ENCODE assay signal across 25 cellular contexts in genomic region chr1:193846881-193847280, GRCh38.
"Had no signal": no experiment of that assay in that cellular context is flagged by ENCODE, and none has a peak within 500 bp of the region (broad histone marks: within the 10 kb centered on the region; RNA-seq: fewer than 3 reads in every experiment).

No MANE protein-coding gene starts in this region.

- H3K36me3 ChIP-seq: lower lobe of right lung, sigmoid colon, transverse colon, uterus, WERI-Rb-1 had no signal

- H3K27me3 ChIP-seq: foreskin keratinocyte, sigmoid colon, transverse colon, uterus had no signal

- DNase-seq: activated CD4-positive, alpha-beta T cell treated with anti-CD3 and anti-CD28 coated beads, Interleukin-2, amount 10 ng/mL, durations not matched to agents 7 days and 5 days; activated CD4-positive, CD25-positive, alpha-beta regulatory T cell treated with anti-CD3 and anti-CD28 coated beads, Interleukin-2, amount 50 U/mL, for 72 hours; activated CD8-positive, alpha-beta T cell treated with anti-CD3 and anti-CD28 coated beads, Interleukin-2, amount 10 ng/mL, durations not matched to agents 7 days and 5 days; activated gamma-delta T cell; aorta; cerebellar nuclear complex; cortex of kidney; erythroblast; lower lobe of right lung; naive B cell; occipital lobe; posterior cingulate gyrus; sigmoid colon; stimulated activated CD4-positive, alpha-beta T cell treated with anti-CD3 and anti-CD28 coated beads, Interleukin-15, amount 100 ng/mL, for 24 hours; stimulated activated CD8-positive, alpha-beta memory T cell treated with anti-CD3 and anti-CD28 coated beads, Interleukin-4, amount 100 ng/mL, for 48 hours; stimulated activated naive B cell treated with anti-CD40 and anti-IgM and Interleukin-4, amounts not matched to agents 10 μg/mL and 1 μg/mL and 100 μg/mL, for 72 hours; transverse colon; uterus; WERI-Rb-1 had no signal

- H3K4me2 ChIP-seq: smooth muscle cell had no signal

- H3K27ac ChIP-seq: foreskin keratinocyte, lower lobe of right lung, sigmoid colon, transverse colon, uterus, WERI-Rb-1 had no signal

- H3K4me3 ChIP-seq: lower lobe of right lung, sigmoid colon, smooth muscle cell, transverse colon, uterus had no signal

- H3K4me1 Mint-ChIP-seq: activated CD4-positive, alpha-beta T cell treated with anti-CD3 and anti-CD28 coated beads, Interleukin-2, amount 10 ng/mL, durations not matched to agents 7 days and 5 days; activated naive CD4-positive, alpha-beta T cell treated with anti-CD3 and anti-CD28 coated beads, Interleukin-2, amount 50 U/mL, for 24 hours; naive B cell; stimulated activated naive B cell treated with anti-CD40 and anti-IgM and Interleukin-4, amounts not matched to agents 10 μg/mL and 1 μg/mL and 100 μg/mL, for 72 hours had no signal

- H3K4me3 Mint-ChIP-seq: activated CD4-positive, alpha-beta T cell treated with anti-CD3 and anti-CD28 coated beads, Interleukin-2, amount 10 ng/mL, durations not matched to agents 7 days and 5 days; activated CD8-positive, alpha-beta T cell treated with anti-CD3 and anti-CD28 coated beads, Interleukin-2, amount 10 ng/mL, durations not matched to agents 7 days and 5 days; activated naive CD4-positive, alpha-beta T cell treated with anti-CD3 and anti-CD28 coated beads, Interleukin-2, amount 50 U/mL, for 24 hours; activated T-helper 1 cell treated with anti-CD3 and anti-CD28 coated beads, Interleukin-12 subunit alpha, Interleukin-12 subunit beta, Interleukin-2, Interleukin-4 antibody, amounts not matched to agents 30 ng/mL and 10 ng/mL and 1 ng/mL, durations not matched to agents 14 hours and 24 hours and 36 hours; naive B cell; neural crest cell; stimulated activated naive B cell treated with anti-CD40 and anti-IgM and Interleukin-4, amounts not matched to agents 10 μg/mL and 1 μg/mL and 100 μg/mL, for 72 hours; T-helper 2 cell treated with Interferon-gamma antibody and Interleukin-4, amounts not matched to agents 5 μg/mL and 100 μg/mL, for 36 hours had no signal

- H3K27me3 Mint-ChIP-seq: activated CD4-positive, alpha-beta T cell treated with anti-CD3 and anti-CD28 coated beads, Interleukin-2, amount 10 ng/mL, durations not matched to agents 7 days and 5 days; activated naive CD4-positive, alpha-beta T cell treated with anti-CD3 and anti-CD28 coated beads, Interleukin-2, amount 50 U/mL, for 24 hours; stimulated activated naive B cell treated with anti-CD40 and anti-IgM and Interleukin-4, amounts not matched to agents 10 μg/mL and 1 μg/mL and 100 μg/mL, for 72 hours had no signal

- H3K36me3 Mint-ChIP-seq: activated naive CD4-positive, alpha-beta T cell treated with anti-CD3 and anti-CD28 coated beads, Interleukin-2, amount 50 U/mL, for 24 hours; naive B cell; stimulated activated naive B cell treated with anti-CD40 and anti-IgM and Interleukin-4, amounts not matched to agents 10 μg/mL and 1 μg/mL and 100 μg/mL, for 72 hours had no signal

- H3K9me3 ChIP-seq: lower lobe of right lung, sigmoid colon, transverse colon, uterus had no signal

- H3K27ac Mint-ChIP-seq: activated CD4-positive, alpha-beta T cell treated with anti-CD3 and anti-CD28 coated beads, Interleukin-2, amount 10 ng/mL, durations not matched to agents 7 days and 5 days; activated CD8-positive, alpha-beta T cell treated with anti-CD3 and anti-CD28 coated beads, Interleukin-2, amount 10 ng/mL, durations not matched to agents 7 days and 5 days; activated naive CD4-positive, alpha-beta T cell treated with anti-CD3 and anti-CD28 coated beads, Interleukin-2, amount 50 U/mL, for 24 hours; activated T-helper 1 cell treated with anti-CD3 and anti-CD28 coated beads, Interleukin-12 subunit alpha, Interleukin-12 subunit beta, Interleukin-2, Interleukin-4 antibody, amounts not matched to agents 30 ng/mL and 10 ng/mL and 1 ng/mL, durations not matched to agents 14 hours and 24 hours and 36 hours; naive B cell; stimulated activated naive B cell treated with anti-CD40 and anti-IgM and Interleukin-4, amounts not matched to agents 10 μg/mL and 1 μg/mL and 100 μg/mL, for 72 hours; T-helper 2 cell treated with Interferon-gamma antibody and Interleukin-4, amounts not matched to agents 5 μg/mL and 100 μg/mL, for 36 hours had no signal

- H3K4me1 ChIP-seq: lower lobe of right lung, sigmoid colon, transverse colon, uterus had no signal
